Comparison of ENCODE assay signal across 1 cellular context in genomic region chr10:79313911-79314439, GRCh38.
TF ChIP-seq lines count a peak whose summit lies in the region.

No MANE protein-coding gene starts in this region.

TF ChIP-seq in HepG2, 621 proteins besides CTCF, POLR2A, EP300 and RAD21:
- TF ChIP-seq HNRNPLL (IDR thresholded peaks at IDR 0.05; ENCODE audit: low read depth, low read length, poor library complexity, severe bottlenecking) (no peak), ZNF280B (CRISPR knock-in tag; IDR thresholded peaks at IDR 0.05; ENCODE audit: borderline replicate concordance) (no peak), RFX5 (IDR thresholded peaks at IDR 0.05; ENCODE audit: low read depth, low read length) (no peak), ZUFSP (CRISPR knock-in tag; IDR thresholded peaks at IDR 0.05; ENCODE audit: borderline replicate concordance) (no peak), THAP8 (CRISPR knock-in tag; IDR thresholded peaks at IDR 0.05; ENCODE audit: borderline replicate concordance) (no peak), ZC3H13 (CRISPR knock-in tag; IDR thresholded peaks at IDR 0.05) (no peak), EED (CRISPR knock-in tag; IDR thresholded peaks at IDR 0.05) (no peak), SIN3B (IDR thresholded peaks at IDR 0.05; ENCODE audit: low read length) (no peak), ZNF646 (CRISPR knock-in tag; IDR thresholded peaks at IDR 0.05) (no peak), PHF21A (CRISPR knock-in tag; IDR thresholded peaks at IDR 0.05) (no peak), MZF1 (CRISPR knock-in tag; IDR thresholded peaks at IDR 0.05; ENCODE audit: borderline replicate concordance) (no peak), RORA (CRISPR knock-in tag; IDR thresholded peaks at IDR 0.05) (no peak), E2F1 (CRISPR knock-in tag; IDR thresholded peaks at IDR 0.05) (no peak), MYPOP (CRISPR knock-in tag; IDR thresholded peaks at IDR 0.05) (no peak), JUND (CRISPR knock-in tag; IDR thresholded peaks at IDR 0.05) (no peak), POGZ (CRISPR knock-in tag; IDR thresholded peaks at IDR 0.05) (no peak)
